ENCODE assay signal across 8 cellular contexts in the genomic region with DNA sequence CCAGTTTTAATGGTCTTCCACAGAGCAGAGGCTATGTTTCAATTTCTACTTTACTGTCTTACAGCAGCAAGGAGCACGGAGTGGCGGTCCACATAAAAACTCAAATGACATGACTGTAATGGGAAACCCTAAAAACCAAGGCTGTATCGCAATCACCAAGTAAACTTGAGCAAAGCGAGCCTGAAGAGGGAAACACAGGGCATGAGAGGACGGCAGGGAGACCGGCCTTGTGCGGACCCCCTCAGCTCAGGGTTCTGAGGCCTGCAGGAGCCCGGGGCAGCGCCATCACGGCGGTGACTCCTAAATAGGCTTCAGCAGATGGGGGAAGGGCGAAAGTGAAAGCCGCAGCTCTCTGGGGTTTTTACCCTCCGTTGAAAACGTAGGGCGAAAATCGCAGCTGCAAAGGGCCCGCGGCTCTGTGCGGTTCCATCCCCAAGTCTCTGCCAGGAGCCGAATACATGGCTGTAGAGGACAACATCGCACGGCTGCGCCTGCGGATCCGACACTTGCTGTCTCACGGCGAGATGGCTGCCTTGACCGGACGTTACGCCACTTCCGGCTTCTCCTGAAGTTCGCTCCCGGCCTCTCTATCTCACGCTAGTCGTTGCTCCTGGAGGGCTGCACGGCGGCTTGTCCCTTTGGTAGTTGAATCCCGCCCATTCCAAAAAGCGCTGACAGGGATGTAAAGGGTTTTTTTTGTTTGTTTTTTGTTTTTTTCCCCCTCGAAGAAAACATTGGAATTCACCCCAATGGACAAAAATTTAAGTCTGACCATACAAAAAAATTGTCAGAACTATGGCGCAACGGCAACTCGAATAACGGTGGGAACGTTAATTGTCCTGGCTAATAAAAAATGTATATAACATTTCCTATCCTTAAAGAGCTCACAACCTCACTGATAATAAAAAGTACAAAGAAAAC.
A peak's percentile ranks its signal among the peaks of the same experiment; 100 is the strongest.
DNase-seq lines count a peak whose midpoint lies in the region; ATAC-seq, FAIRE-seq and TF ChIP-seq lines count a peak whose summit lies in the region.

TSS of gene PSMB1 (minus strand) at position 543 of the 921 bp plus-strand sequence. CDS start at position 478, 65 bp downstream.

- FAIRE-seq in islet of Langerhans (lab: Jason Lieb, UNC): peak; percentile 41

- DNase-seq in AG08396 (ENCODE audit: low spot score) (peak; percentile 85), NCI-H446 (lab: John Stamatoyannopoulos, UW) (peak; percentile 74 to 87), cerebellar cortex (ENCODE audit: low spot score) (peak; percentile 99)
- peak; percentile 71 for DNase-seq in activated CD4-positive, CD25-positive, alpha-beta regulatory T cell treated with anti-CD3 and anti-CD28 coated beads, Interleukin-2, amount 50 U/mL, for 16 hours (ENCODE audit: low read depth, low spot score)
- peak; percentile 78 for DNase-seq in stimulated activated CD4-positive, alpha-beta T cell treated with anti-CD3 and anti-CD28 coated beads, Interleukin-12 subunit alpha, Interleukin-12 subunit beta, amount 100 ng/mL, for 4 hours

- TF ChIP-seq POLR2A in GM18951 (IDR thresholded peaks at IDR 0.05; ENCODE audit: extremely low read depth, insufficient read depth, insufficient read length): peak; percentile 93

- peak; percentile 62 for ATAC-seq in HG03196 (IDR thresholded peaks at IDR 0.05; ENCODE audit: unreplicated experiment)

- in situ Hi-C loops in GM18951 (cut with MboI; ENCODE audit: low sequenced_read_pairs, unreplicated experiment): no loop called here

Comparison
In these comparisons a context has a peak if more than half of its experiments do, and no peak if none do; other contexts are left out.
1. Peak in every context shown above with its lines: DNase-seq and ATAC-seq.